9 cellular contexts compared by ENCODE assay signal in genomic region chr19:7099597-7099921, GRCh38. TPM values are rescaled to one million over a fixed set of nuclear protein-coding genes. Genes with fewer than 3 reads are reported as not detected.
DNase-seq lines count a peak whose midpoint lies in the region; ATAC-seq lines count a peak whose summit lies in the region.
"Had no signal": no experiment of that assay in that cellular context is flagged by ENCODE, and none has a peak within 500 bp of the region (broad histone marks: within the 10 kb centered on the region; RNA-seq: fewer than 3 reads in every experiment).

No MANE protein-coding gene starts in this region.

- peak overlapping the region; percentile 98 for H3K4me3 Mint-ChIP-seq in activated CD8-positive, alpha-beta memory T cell treated with anti-CD3 and anti-CD28 coated beads, Interleukin-2, amount 10 ng/mL, durations not matched to agents 7 days and 5 days
- peak overlapping the region; percentile 96 for H3K4me3 Mint-ChIP-seq in memory B cell

- no peaks in the 10 kb centered on the region for H3K27me3 ChIP-seq in thymus (ENCODE audit: control insufficient read depth, insufficient read depth)

- H3K27me3 Mint-ChIP-seq in activated CD8-positive, alpha-beta memory T cell treated with anti-CD3 and anti-CD28 coated beads, Interleukin-2, amount 10 ng/mL, durations not matched to agents 7 days and 5 days = peaks cover 4% of the 10 kb centered on the region
- H3K27me3 Mint-ChIP-seq in memory B cell = no peaks in the 10 kb centered on the region

- H3K4me1 Mint-ChIP-seq in activated CD8-positive, alpha-beta memory T cell treated with anti-CD3 and anti-CD28 coated beads, Interleukin-2, amount 10 ng/mL, durations not matched to agents 7 days and 5 days = peaks cover 27% of the 10 kb centered on the region
- peaks cover 3% of the 10 kb centered on the region for H3K4me1 Mint-ChIP-seq in memory B cell

- peaks cover 21% of the 10 kb centered on the region for H3K36me3 Mint-ChIP-seq in activated CD8-positive, alpha-beta memory T cell treated with anti-CD3 and anti-CD28 coated beads, Interleukin-2, amount 10 ng/mL, durations not matched to agents 7 days and 5 days
- H3K36me3 Mint-ChIP-seq in memory B cell = peaks cover 4% of the 10 kb centered on the region

- CTCF ChIA-PET in activated CD8-positive, alpha-beta memory T cell treated with anti-CD3 and anti-CD28 coated beads, Interleukin-2, amount 10 ng/mL, durations not matched to agents 7 days and 5 days (lab: Charles Lee) = interaction anchor here (0.9 to 1.8 kb wide), 9 partner anchors 29 to 729 kb away, joined by 3 to 11 read pairs (median 5); partner anchors contain the start of genes TRAPPC5 and ZNF557

- H3K4me3 ChIP-seq in thymus (ENCODE audit: low read length) = peak overlapping the region; percentile 85

- no peak for ATAC-seq in activated CD8-positive, alpha-beta memory T cell treated with anti-CD3 and anti-CD28 coated beads, Interleukin-2, amount 10 ng/mL, durations not matched to agents 7 days and 5 days
- no peak for ATAC-seq in memory B cell (ENCODE audit: low read depth)
- ATAC-seq in GM21423 (IDR thresholded peaks at IDR 0.05; ENCODE audit: unreplicated experiment) = no peak
- ATAC-seq in HG02571 (IDR thresholded peaks at IDR 0.05; ENCODE audit: unreplicated experiment) = no peak

- H3K27ac ChIP-seq in angular gyrus (ENCODE audit: low read depth, low read length) (peak overlapping the region; percentile 97), thymus (ENCODE audit: low read depth) (peak overlapping the region; percentile 98)

- H3K36me3 ChIP-seq in thymus (ENCODE audit: control insufficient read depth, insufficient read depth) = no peaks in the 10 kb centered on the region

- 15% methylated on average over 9 of the region's 9 CpGs for WGBS in thymus

- DNase-seq in activated CD8-positive, alpha-beta memory T cell treated with anti-CD3 and anti-CD28 coated beads, Interleukin-2, amount 10 ng/mL, durations not matched to agents 7 days and 5 days = no peak
- DNase-seq in activated CD8-positive, alpha-beta memory T cell treated with anti-CD3 and anti-CD28 coated beads, Interleukin-2, amount 50 U/mL, for 48 hours = no peak
- no peak for DNase-seq in memory B cell (ENCODE audit: low spot score in 2 of 2)
- DNase-seq in activated effector memory CD4-positive, alpha-beta T cell treated with anti-CD3 and anti-CD28 coated beads, Interleukin-2, amount 50 U/mL, for 16 hours = no peak

- H3K9me3 Mint-ChIP-seq in activated CD8-positive, alpha-beta memory T cell treated with anti-CD3 and anti-CD28 coated beads, Interleukin-2, amount 10 ng/mL, durations not matched to agents 7 days and 5 days (ENCODE audit: low read depth) = peaks cover 24% of the 10 kb centered on the region
- peaks cover 14% of the 10 kb centered on the region for H3K9me3 Mint-ChIP-seq in memory B cell

- peaks cover 3% of the 10 kb centered on the region for H3K9me3 ChIP-seq in thymus (ENCODE audit: control insufficient read depth)

- H3K4me1 ChIP-seq in thymus (ENCODE audit: control insufficient read depth, insufficient read depth, low read length) = peaks cover 10% of the 10 kb centered on the region

- H3K27ac Mint-ChIP-seq in activated CD8-positive, alpha-beta memory T cell treated with anti-CD3 and anti-CD28 coated beads, Interleukin-2, amount 10 ng/mL, durations not matched to agents 7 days and 5 days = peak overlapping the region; percentile 95
- H3K27ac Mint-ChIP-seq in memory B cell = peak overlapping the region; percentile 90

RNA-seq across cellular contexts. Expression of gene ZNF557, which starts 30.1 kb away (rescaled TPM):
- total RNA-seq in activated CD8-positive, alpha-beta memory T cell treated with anti-CD3 and anti-CD28 coated beads, Interleukin-2, amount 10 ng/mL, durations not matched to agents 7 days and 5 days = 10 to 100 TPM; 13.3 to 13.5 TPM
- 5.2 TPM for polyA plus RNA-seq in thymus

RNA-seq across cellular contexts. Expression of gene MBD3L3, which starts 41.1 kb away (rescaled TPM):
- not detected for total RNA-seq in activated CD8-positive, alpha-beta memory T cell treated with anti-CD3 and anti-CD28 coated beads, Interleukin-2, amount 10 ng/mL, durations not matched to agents 7 days and 5 days
- polyA plus RNA-seq in thymus = 1.1 TPM
- total RNA-seq: SK-MEL-5 had no signal

RNA-seq across cellular contexts. Expression of gene MBD3L2, which starts 50.4 kb away (rescaled TPM):
- total RNA-seq in activated CD8-positive, alpha-beta memory T cell treated with anti-CD3 and anti-CD28 coated beads, Interleukin-2, amount 10 ng/mL, durations not matched to agents 7 days and 5 days = not detected
- polyA plus RNA-seq in thymus = 0.78 TPM
- total RNA-seq: SK-MEL-5 had no signal

RNA-seq across cellular contexts. Expression of gene MBD3L4, which starts 59.6 kb away (rescaled TPM):
- not detected for total RNA-seq in activated CD8-positive, alpha-beta memory T cell treated with anti-CD3 and anti-CD28 coated beads, Interleukin-2, amount 10 ng/mL, durations not matched to agents 7 days and 5 days
- polyA plus RNA-seq in thymus = not detected
- total RNA-seq: SK-MEL-5 had no signal
